In genomic region chr17:78883533-78884131, GRCh38 we compare ENCODE assay signal across 8 cellular contexts. TPM values are rescaled to one million over a fixed set of nuclear protein-coding genes. Genes with fewer than 3 reads are reported as not detected.
DNase-seq lines count a peak whose midpoint lies in the region; ATAC-seq and TF ChIP-seq lines count a peak whose summit lies in the region.

No MANE protein-coding gene starts in this region.

- intact Hi-C loops in left cardiac atrium (cut with DNase I): loop anchor here in 1 of 2 donors (5.0 kb wide), 1 partner anchor 39 kb away; no protein-coding TSS in a partner anchor
- intact Hi-C loops in ovary (cut with DNase I): loop anchor here in 2 of 4 donors (5.0 kb wide), 2 partner anchors 39 to 44 kb away; partner anchors contain the start of gene TIMP2 (in 1 of the 2)

- H3K27me3 ChIP-seq in ovary: no peaks in the 10 kb centered on the region

- no peaks in the 10 kb centered on the region for H3K9me3 ChIP-seq in ovary

- peak; percentile 48 for TF ChIP-seq EP300 in ovary (IDR thresholded peaks at IDR 0.05)

- peak in 1 of 3 donors; percentile 25 for TF ChIP-seq CTCF in ovary (IDR thresholded peaks at IDR 0.05)

- DNase-seq in DMS153 (lab: John Stamatoyannopoulos, UW) (peak; percentile 83), NCI-H2081 (lab: John Stamatoyannopoulos, UW) (peak; percentile 91 to 92), amygdala (lab: John Stamatoyannopoulos, UW) (peak in 55 of 56 donors; percentile 51 to 96 (median 85)), left cardiac atrium (peak; percentile 84), ovary (peak; percentile 77 to 88 (median 86)), KG1 (lab: John Stamatoyannopoulos, UW) (no peak), activated gamma-delta T cell treated with Interleukin-2 at 50 U/mL for 16 hours (no peak), T-helper 1 cell (no peak)

- H3K4me3 ChIP-seq in ovary: peak overlapping the region; percentile 29

- ATAC-seq in left cardiac atrium: peak; percentile 66 to 72

- peak overlapping the region; percentile 70 to 84 for H3K27ac ChIP-seq in ovary

- 1 to 3% (median 2%) methylated on average over 23 to 24 of the region's 24 CpGs for WGBS in ovary, 3 donors

- H3K36me3 ChIP-seq in ovary: no peaks in the 10 kb centered on the region

- TF ChIP-seq POLR2A in ovary (IDR thresholded peaks at IDR 0.05): peak; percentile 50

- peaks cover 42% of the 10 kb centered on the region for H3K4me1 ChIP-seq in ovary (ENCODE audit: insufficient read depth)

RNA-seq across cellular contexts. Expression of gene CEP295NL, which starts 19.4 kb away (rescaled TPM):
- total RNA-seq in left cardiac atrium (1 to 10 TPM; 1.7 to 2.3 TPM), ovary (1 to 10 TPM; 1.7 to 8.0 (median 4.5) TPM)
- 1 to 10 TPM in 1 of 2 donors, under 1 TPM in 1; 0.25 to 1.0 TPM for polyA plus RNA-seq in ovary

RNA-seq across cellular contexts. Expression of gene TIMP2, which starts 41.6 kb away (rescaled TPM):
- total RNA-seq in left cardiac atrium (100 to 1,000 TPM; 161 to 191 TPM), ovary (100 to 1,000 TPM; 221 to 854 (median 693) TPM)
- polyA plus RNA-seq in ovary: 1,000 to 10,000 TPM in 1 of 2 donors, 100 to 1,000 TPM in 1; 542 to 1,422 TPM

RNA-seq across cellular contexts. Expression of gene USP36, which starts 43.0 kb away (rescaled TPM):
- total RNA-seq in left cardiac atrium (10 to 100 TPM; 28.1 to 48.1 TPM), ovary (100 to 1,000 TPM in 2 of 7 donors, 10 to 100 TPM in 5; 56.0 to 127 (median 69.2) TPM)
- 10 to 100 TPM; 38.7 to 59.1 TPM for polyA plus RNA-seq in ovary

Comparison
In these comparisons a context has a peak if more than half of its experiments do, and no peak if none do; other contexts are left out.
1. DNase-seq: peak in DMS153 (single experiment), NCI-H2081 (2 of 2), amygdala (55 of 56), left cardiac atrium (single experiment) and ovary (5 of 5); none in KG1 (single experiment), activated gamma-delta T cell treated with Interleukin-2 at 50 U/mL for 16 hours (single experiment) and T-helper 1 cell (0 of 5).